ENCODE assay signal across 12 cellular contexts in the genomic region with DNA sequence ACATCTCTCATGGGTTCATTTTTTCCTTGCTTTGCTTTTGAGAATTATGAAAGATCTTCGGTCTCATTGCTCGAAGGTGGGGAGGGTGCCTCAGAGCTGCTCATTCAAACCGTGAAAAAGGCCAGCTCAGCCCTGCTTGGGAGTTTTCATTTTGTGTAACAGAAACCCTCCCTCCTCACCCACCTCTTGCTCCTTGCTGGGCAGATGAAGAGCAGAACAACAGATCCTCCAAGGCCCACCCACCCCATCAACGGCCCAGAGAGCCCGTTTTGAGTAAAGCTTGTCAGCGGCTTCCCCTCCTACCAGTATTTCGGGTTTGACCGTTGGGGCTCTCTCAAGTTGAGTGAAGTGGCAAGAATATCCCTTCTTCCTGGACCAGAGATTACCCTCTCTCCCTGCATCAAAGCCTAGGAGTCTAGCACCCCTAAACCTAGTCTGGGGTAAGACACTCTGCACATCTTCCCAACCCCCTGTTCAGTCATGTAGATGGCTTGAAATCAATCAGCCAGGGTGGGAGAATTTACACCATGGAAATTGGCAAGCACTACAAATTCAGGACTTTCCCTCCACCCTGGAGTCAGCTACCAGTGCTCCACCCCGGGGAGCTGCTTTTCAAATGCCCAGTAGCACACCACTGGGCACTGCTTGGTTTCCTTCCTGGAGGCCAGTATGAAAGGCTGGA. TPM values are rescaled to one million over a fixed set of nuclear protein-coding genes. Genes with fewer than 3 reads are reported as not detected.
DNase-seq lines count a peak whose midpoint lies in the region; ATAC-seq and TF ChIP-seq lines count a peak whose summit lies in the region.
"Had no signal": no experiment of that assay in that cellular context is flagged by ENCODE, and none has a peak within 500 bp of the region (broad histone marks: within the 10 kb centered on the region; RNA-seq: fewer than 3 reads in every experiment).

No MANE protein-coding gene starts in this region.

- no peaks in the 10 kb centered on the region for H3K9me2 ChIP-seq in OCI-LY7 (ENCODE audit: insufficient read depth, low read length)

- H4K20me1 ChIP-seq in OCI-LY7 (ENCODE audit: insufficient read depth, low read length): no peaks in the 10 kb centered on the region

- peak overlapping the region; percentile 10; the same call in 1 of the 2 replicates for H3K4me2 ChIP-seq in OCI-LY7 (ENCODE audit: low read length)

- H3K4me1 ChIP-seq in CD8-positive, alpha-beta T cell (ENCODE audit: insufficient read depth, low read length): peaks cover 40% of the 10 kb centered on the region
- H3K4me1 ChIP-seq in OCI-LY7 (ENCODE audit: insufficient read depth, low read length, poor library complexity, severe bottlenecking) (peaks cover 58% of the 10 kb centered on the region), spleen (peaks cover 24 to 91% (median 56%) of the 10 kb centered on the region in 6 donors)

- peak in 3 of 7 experiments; percentile 60 to 67 (median 62) for DNase-seq in CD8-positive, alpha-beta T cell
- DNase-seq in OCI-LY7 (ENCODE audit: low spot score) (no peak), spleen (no peak), NCI-H2227 (lab: John Stamatoyannopoulos, UW; ENCODE audit: unreplicated experiment) (no peak), RWPE1 (ENCODE audit: low spot score) (no peak), OCI-M1 (lab: John Stamatoyannopoulos, UW) (no peak)
- peak; percentile 73 for DNase-seq in activated naive CD4-positive, alpha-beta T cell treated with anti-CD3 and anti-CD28 coated beads, Interleukin-2, amount 50 U/mL, for 16 hours
- DNase-seq in NK-92 treated with Interleukin-12 subunit alpha and Interleukin-12 subunit beta, amount 100 ng/mL, for 24 hours (lab: John Stamatoyannopoulos, UW): no peak
- DNase-seq: BE2C, hypothalamus, NCI-H1436, right cardiac atrium had no signal

- H3K9me3 ChIP-seq in CD8-positive, alpha-beta T cell (ENCODE audit: low read length): no peaks in the 10 kb centered on the region
- peaks cover 10% of the 10 kb centered on the region; the same call in 1 of the 2 replicates for H3K9me3 ChIP-seq in OCI-LY7 (ENCODE audit: low read length)
- peaks cover 0 to 9% (median 0%) of the 10 kb centered on the region in 8 donors for H3K9me3 ChIP-seq in spleen
- H3K9me3 ChIP-seq: BE2C had no signal

- H3K4me1 Mint-ChIP-seq in CD8-positive, alpha-beta T cell (ENCODE audit: low read depth): peaks cover 84% of the 10 kb centered on the region

- H3K4me3 Mint-ChIP-seq in CD8-positive, alpha-beta T cell: peak overlapping the region; percentile 86

- H3K4me3 ChIP-seq in CD8-positive, alpha-beta T cell (ENCODE audit: low read depth, low read length): peak overlapping the region; percentile 71
- no peak overlapping the region for H3K4me3 ChIP-seq in OCI-LY7 (ENCODE audit: low read depth, low read length, poor library complexity, severe bottlenecking)
- peak overlapping the region; percentile 34 to 81 (median 49) for H3K4me3 ChIP-seq in spleen

- POLR2A ChIA-PET in CD8-positive, alpha-beta T cell (lab: Charles Lee): interaction anchor here (0.6 to 23.6 kb wide), 13 partner anchors 9 to 164 kb away, joined by 3 to 755 read pairs (median 23); no protein-coding TSS in a partner anchor
- POLR2A ChIA-PET in OCI-LY7 (lab: Charles Lee): no interaction called here
- POLR2A ChIA-PET in RWPE1 (lab: Yijun Ruan, JAX; ENCODE audit: low non-redundant PET): no interaction called here

- H3K27me3 ChIP-seq in CD8-positive, alpha-beta T cell (ENCODE audit: insufficient read depth, low read length): no peaks in the 10 kb centered on the region
- H3K27me3 ChIP-seq in spleen (replicated peaks in 1 of 7): no peaks in the 10 kb centered on the region

- no peaks in the 10 kb centered on the region for H3K27me3 Mint-ChIP-seq in CD8-positive, alpha-beta T cell (ENCODE audit: low read depth)

- H2AFZ ChIP-seq in OCI-LY7 (ENCODE audit: low read length): no peak overlapping the region

- ATAC-seq in CD8-positive, alpha-beta T cell: no peak
- ATAC-seq: right cardiac atrium had no signal

- H3K27ac Mint-ChIP-seq in CD8-positive, alpha-beta T cell: peak overlapping the region; percentile 94

- TF ChIP-seq POLR2A in spleen (IDR thresholded peaks at IDR 0.05): no peak

- peaks cover 61% of the 10 kb centered on the region for H3K36me3 ChIP-seq in CD8-positive, alpha-beta T cell (ENCODE audit: insufficient read depth, low read length)
- H3K36me3 ChIP-seq in OCI-LY7 (ENCODE audit: insufficient read depth, low read length) (no peaks in the 10 kb centered on the region), spleen (peaks cover 0 to 15% (median 6%) of the 10 kb centered on the region in 6 donors)
- H3K36me3 ChIP-seq: BE2C had no signal

- BruUV-seq in OCI-LY7 (replicated peaks; lab: Mats Ljungman, UMichigan): no TSS peak

- H3K79me2 ChIP-seq in OCI-LY7 (ENCODE audit: insufficient read depth, low read depth, low read length): no peaks in the 10 kb centered on the region

- H3K27ac ChIP-seq in CD8-positive, alpha-beta T cell (ENCODE audit: low read depth, low read length): peak overlapping the region; percentile 96
- H3K27ac ChIP-seq in OCI-LY7 (ENCODE audit: low read depth, low read length, poor library complexity, severe bottlenecking) (no peak overlapping the region), spleen (peak overlapping the region; percentile 4 to 95 (median 84)), RWPE1 (no peak overlapping the region)

- 51 to 65% (median 61%) methylated on average over 9 of the region's 9 CpGs for WGBS in spleen, 5 donors

- no peaks in the 10 kb centered on the region for H3K9me3 Mint-ChIP-seq in CD8-positive, alpha-beta T cell

- H3K36me3 Mint-ChIP-seq in CD8-positive, alpha-beta T cell: peaks cover 63% of the 10 kb centered on the region

- TF ChIP-seq CTCF in CD8-positive, alpha-beta T cell (IDR thresholded peaks at IDR 0.05): no peak
- TF ChIP-seq CTCF in OCI-LY7 (conservative IDR thresholded peaks at IDR 0.05; ENCODE audit: low read length) (peak; percentile 19; the same call in 1 of the 2 replicates), spleen (IDR thresholded peaks at IDR 0.05 in 8 of 11, conservative IDR thresholded peaks at IDR 0.05 in 3 of 11) (no peak), RWPE1 (conservative IDR thresholded peaks at IDR 0.05; ENCODE audit: low read depth) (no peak)

- intact Hi-C loops in CD8-positive, alpha-beta T cell (cut with DNase I, micrococcal nuclease): loop anchor here (5.0 to 10.0 kb wide), 2 partner anchors 164 to 251 kb away; no protein-coding TSS in a partner anchor
- intact Hi-C loops in OCI-LY7 (cut with micrococcal nuclease; ENCODE audit: unreplicated experiment) (no loop called here), spleen (cut with DNase I; ENCODE audit: low total_unique reads) (no loop called here)

- CTCF ChIA-PET in CD8-positive, alpha-beta T cell (lab: Charles Lee): interaction anchor here (0.7 to 26.4 kb wide), 12 partner anchors 13 to 208 kb away, joined by 3 to 638 read pairs (median 18); no protein-coding TSS in a partner anchor
- CTCF ChIA-PET in OCI-LY7 (lab: Charles Lee; ENCODE audit: unreplicated experiment): no interaction called here
- CTCF ChIA-PET in RWPE1 (lab: Yijun Ruan, JAX): interaction anchor here (1.0 kb wide), 1 partner anchor 30 kb away, joined by 3 read pairs; no protein-coding TSS in a partner anchor

RNA-seq across cellular contexts. Expression of gene CCR7, which starts 1.8 kb away (rescaled TPM):
- 100 to 1,000 TPM; 196 to 199 TPM for total RNA-seq in CD8-positive, alpha-beta T cell
- total RNA-seq in OCI-LY7 (2014; rRNA removed; shearing (Covaris generic)): 1.8 and 2.3 TPM in 2 replicates
- total RNA-seq in OCI-LY7 (2022) (0.48 TPM in 1 of 2 replicates, not detected in the other), spleen (10 to 100 TPM; 31.9 to 77.4 (median 49.9) TPM)
- 10 to 100 TPM; 29.0 to 79.1 (median 63.5) TPM for polyA plus RNA-seq in spleen

Comparison
In these comparisons a context has a peak if more than half of its experiments do, and no peak if none do; other contexts are left out.
1. H3K27ac ChIP-seq: peak in CD8-positive, alpha-beta T cell (single experiment) and spleen (8 of 8); none in OCI-LY7 (single experiment) and RWPE1 (single experiment).
2. RNA of gene CCR7, which starts 1.8 kb away (total RNA-seq): 196 to 199 TPM in CD8-positive, alpha-beta T cell and 31.9 to 77.4 TPM in spleen; 0.48 to 2.3 TPM in OCI-LY7; every median in the first group is over 4 times any median in the second.
3. intact Hi-C loops: an anchor here in CD8-positive, alpha-beta T cell (5.0 to 10.0 kb wide); none called in OCI-LY7 and spleen.